17 cellular contexts compared by ENCODE assay signal in the genomic region with DNA sequence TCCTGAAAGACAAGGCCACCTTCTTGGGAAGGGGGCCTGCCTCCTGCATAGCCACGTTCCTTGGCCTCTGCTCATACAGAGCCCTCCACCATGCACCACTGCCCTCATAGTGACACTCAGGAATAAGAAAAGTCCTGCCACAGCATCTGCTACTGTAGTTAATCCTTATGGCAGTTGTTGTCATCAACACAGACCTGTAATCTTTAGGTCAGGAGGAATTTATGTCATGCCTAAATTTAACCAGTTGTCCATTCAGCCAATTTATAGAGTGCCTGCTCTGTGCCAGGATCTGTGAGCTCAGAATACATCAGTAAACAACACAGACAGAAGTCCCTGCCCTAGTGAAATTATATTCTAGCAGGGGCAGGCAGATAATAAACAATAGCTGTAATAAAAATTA. TPM values are rescaled to one million over a fixed set of nuclear protein-coding genes. Genes with fewer than 3 reads are reported as not detected.
"Had no signal": no experiment of that assay in that cellular context is flagged by ENCODE, and none has a peak within 500 bp of the region (broad histone marks: within the 10 kb centered on the region; RNA-seq: fewer than 3 reads in every experiment).

No MANE protein-coding gene starts in this region.

- H3K36me3 ChIP-seq: cardiac muscle cell, colonic mucosa, right lobe of liver had no signal

- H3K27ac ChIP-seq: cardiac muscle cell, colonic mucosa, esophagus muscularis mucosa, right lobe of liver had no signal

- ATAC-seq: activated T-helper 17 cell treated with anti-CD3 and anti-CD28 coated beads, Interleukin-2, amount 50 U/mL, for 72 hours; right lobe of liver; stimulated activated effector memory CD8-positive, alpha-beta T cell treated with anti-CD3 and anti-CD28 coated beads, Interleukin-12 subunit alpha, Interleukin-12 subunit beta, amount 100 ng/mL, for 72 hours; T-cell had no signal

- DNase-seq: activated CD4-positive, CD25-positive, alpha-beta regulatory T cell treated with anti-CD3 and anti-CD28 coated beads, Interleukin-2, amount 50 U/mL, for 72 hours; activated naive CD4-positive, alpha-beta T cell treated with anti-CD3 and anti-CD28 coated beads for 36 hours; activated T-cell treated with anti-CD3 and anti-CD28 coated beads for 4 hours; colonic mucosa; mesendoderm; nucleus accumbens; right lobe of liver; SK-N-SH; stimulated activated CD4-positive, alpha-beta T cell treated with anti-CD3 and anti-CD28 coated beads, Interleukin-12 subunit alpha, Interleukin-12 subunit beta, amount 100 ng/mL, for 4 hours; stimulated activated CD4-positive, alpha-beta T cell treated with anti-CD3 and anti-CD28 coated beads, Interleukin-2, amount 100 ng/mL, for 24 hours; T-cell; T-helper 9 cell; trophoblast cell had no signal

- H3K4me3 ChIP-seq: cardiac muscle cell, colonic mucosa, esophagus muscularis mucosa, right lobe of liver had no signal

- H3K4me1 ChIP-seq: colonic mucosa, right lobe of liver had no signal

- H3K9me3 ChIP-seq: colonic mucosa, esophagus muscularis mucosa, right lobe of liver, SK-N-SH had no signal

- H3K27me3 ChIP-seq: cardiac muscle cell, colonic mucosa, esophagus muscularis mucosa, right lobe of liver had no signal

RNA-seq across cellular contexts. Expression of a gene that starts 44.4 kb away (rescaled TPM):
- total RNA-seq: activated naive CD4-positive, alpha-beta T cell treated with anti-CD3 and anti-CD28 coated beads for 36 hours had no signal
